Comparison of ENCODE assay signal across 13 cellular contexts in the genomic region with DNA sequence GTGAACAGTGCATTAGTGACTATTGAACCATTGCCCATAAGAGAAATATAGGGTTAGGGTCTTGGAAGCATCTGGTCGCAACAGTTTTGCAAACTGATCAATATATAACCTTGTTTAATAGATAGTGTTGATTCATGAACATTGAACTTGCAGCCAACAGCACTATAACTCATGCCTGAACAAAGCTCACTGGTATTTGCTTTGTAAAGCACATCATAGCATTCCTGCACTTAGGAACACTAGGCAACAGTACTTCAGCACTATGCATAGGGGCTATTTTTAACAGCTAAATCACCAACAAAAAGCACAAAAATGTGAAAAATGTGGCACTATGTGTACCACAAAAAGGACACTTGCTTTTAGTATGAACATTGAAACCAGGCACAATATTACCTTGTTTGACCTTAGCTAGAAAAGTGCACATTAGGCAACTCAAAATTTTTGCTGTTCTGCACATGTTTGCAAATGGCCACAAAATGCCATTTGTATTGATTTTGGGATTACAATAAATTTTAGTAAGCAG.
DNase-seq lines count a peak whose midpoint lies in the region; ATAC-seq and TF ChIP-seq lines count a peak whose summit lies in the region.
"Had no signal": no experiment of that assay in that cellular context is flagged by ENCODE, and none has a peak within 500 bp of the region (broad histone marks: within the 10 kb centered on the region; RNA-seq: fewer than 3 reads in every experiment).

No MANE protein-coding gene starts in this region.

- no peak overlapping the region for H3K4me3 Mint-ChIP-seq in activated naive CD4-positive, alpha-beta T cell treated with anti-CD3 and anti-CD28 coated beads, Interleukin-2, amount 50 U/mL, for 24 hours
- no peak overlapping the region for H3K4me3 Mint-ChIP-seq in activated CD8-positive, alpha-beta T cell treated with anti-CD3 and anti-CD28 coated beads, Interleukin-2, amount 10 ng/mL, durations not matched to agents 7 days and 5 days
- H3K4me3 Mint-ChIP-seq: neural progenitor cell had no signal

- TF ChIP-seq CTCF in fibroblast of villous mesenchyme (IDR thresholded peaks at IDR 0.05; ENCODE audit: insufficient read depth, low read depth, low read length) (no peak), prostate gland (IDR thresholded peaks at IDR 0.05) (no peak)

- H3K9me3 ChIP-seq in skeletal muscle satellite cell (replicated peaks; ENCODE audit: low read length) (no peaks in the 10 kb centered on the region), prostate gland (no peaks in the 10 kb centered on the region)
- H3K9me3 ChIP-seq: colonic mucosa had no signal

- peaks cover 44% of the 10 kb centered on the region for H3K36me3 Mint-ChIP-seq in activated naive CD4-positive, alpha-beta T cell treated with anti-CD3 and anti-CD28 coated beads, Interleukin-2, amount 50 U/mL, for 24 hours
- peaks cover 82% of the 10 kb centered on the region for H3K36me3 Mint-ChIP-seq in activated CD8-positive, alpha-beta T cell treated with anti-CD3 and anti-CD28 coated beads, Interleukin-2, amount 10 ng/mL, durations not matched to agents 7 days and 5 days (ENCODE audit: low read depth)

- H3K27ac ChIP-seq in prostate gland = no peak overlapping the region
- H3K27ac ChIP-seq: colonic mucosa, KMS-11, neural progenitor cell had no signal

- TF ChIP-seq POLR2A in prostate gland (IDR thresholded peaks at IDR 0.05) = no peak

- no peaks in the 10 kb centered on the region for H3K27me3 Mint-ChIP-seq in activated naive CD4-positive, alpha-beta T cell treated with anti-CD3 and anti-CD28 coated beads, Interleukin-2, amount 50 U/mL, for 24 hours
- H3K27me3 Mint-ChIP-seq in activated CD8-positive, alpha-beta T cell treated with anti-CD3 and anti-CD28 coated beads, Interleukin-2, amount 10 ng/mL, durations not matched to agents 7 days and 5 days (ENCODE audit: low read depth) = no peaks in the 10 kb centered on the region

- H3K27ac Mint-ChIP-seq in activated naive CD4-positive, alpha-beta T cell treated with anti-CD3 and anti-CD28 coated beads, Interleukin-2, amount 50 U/mL, for 24 hours = peak overlapping the region; percentile 86
- H3K27ac Mint-ChIP-seq in activated CD8-positive, alpha-beta T cell treated with anti-CD3 and anti-CD28 coated beads, Interleukin-2, amount 10 ng/mL, durations not matched to agents 7 days and 5 days = peak overlapping the region; percentile 54
- H3K27ac Mint-ChIP-seq: neural progenitor cell had no signal

- POLR2A ChIA-PET in activated CD8-positive, alpha-beta T cell treated with anti-CD3 and anti-CD28 coated beads, Interleukin-2, amount 10 ng/mL, durations not matched to agents 7 days and 5 days (lab: Charles Lee) = no interaction called here

- no peak for DNase-seq in activated naive CD4-positive, alpha-beta T cell treated with Interleukin-2 at 50 U/mL for 16 hours
- DNase-seq in activated CD8-positive, alpha-beta T cell treated with anti-CD3 and anti-CD28 coated beads, Interleukin-2, amount 10 ng/mL, durations not matched to agents 7 days and 5 days = no peak
- DNase-seq in fibroblast of villous mesenchyme (ENCODE audit: low read depth) = peak; percentile 23
- no peak for DNase-seq in stimulated activated naive CD4-positive, alpha-beta T cell (lab: John Stamatoyannopoulos, UW)
- DNase-seq in prostate gland (ENCODE audit: low spot score) = no peak
- DNase-seq: ACHN; colonic mucosa; stimulated activated CD4-positive, alpha-beta T cell treated with anti-CD3 and anti-CD28 coated beads, Interleukin-12 subunit alpha, Interleukin-12 subunit beta, amount 100 ng/mL, for 4 hours had no signal

- intact Hi-C loops in prostate gland (cut with DNase I) = no loop called here

- H3K4me3 ChIP-seq in fibroblast of villous mesenchyme (ENCODE audit: low read depth, low read length) = no peak overlapping the region
- H3K4me3 ChIP-seq in skeletal muscle satellite cell (ENCODE audit: low read length) = peak overlapping the region; percentile 35
- no peak overlapping the region for H3K4me3 ChIP-seq in prostate gland
- H3K4me3 ChIP-seq: colonic mucosa, neural progenitor cell had no signal

- H3K9ac ChIP-seq in skeletal muscle satellite cell (ENCODE audit: low read depth, low read length) = peak overlapping the region; percentile 27
- H3K9ac ChIP-seq: KMS-11, neural progenitor cell had no signal

- H3K4me1 ChIP-seq in skeletal muscle satellite cell (ENCODE audit: control insufficient read depth, insufficient read depth, low read length) = peaks cover 18% of the 10 kb centered on the region
- no peaks in the 10 kb centered on the region for H3K4me1 ChIP-seq in prostate gland (replicated peaks)
- H3K4me1 ChIP-seq: colonic mucosa had no signal

- H3K9me3 Mint-ChIP-seq in activated naive CD4-positive, alpha-beta T cell treated with anti-CD3 and anti-CD28 coated beads, Interleukin-2, amount 50 U/mL, for 24 hours = peaks cover 13% of the 10 kb centered on the region
- peaks cover 20% of the 10 kb centered on the region for H3K9me3 Mint-ChIP-seq in activated CD8-positive, alpha-beta T cell treated with anti-CD3 and anti-CD28 coated beads, Interleukin-2, amount 10 ng/mL, durations not matched to agents 7 days and 5 days (ENCODE audit: insufficient read depth)

- H3K4me2 ChIP-seq in skeletal muscle satellite cell (ENCODE audit: low read length) = peak overlapping the region; percentile 33
- H3K4me2 ChIP-seq: KMS-11, neural progenitor cell had no signal

- WGBS in prostate gland = 51% methylated on average over 1 of the region's 1 CpG

- H3K36me3 ChIP-seq in skeletal muscle satellite cell (ENCODE audit: insufficient read depth, low read length) = peaks cover 19% of the 10 kb centered on the region
- peaks cover 0 to 2% of the 10 kb centered on the region in 2 donors for H3K36me3 ChIP-seq in prostate gland
- H3K36me3 ChIP-seq: colonic mucosa had no signal

- H3K27me3 ChIP-seq in skeletal muscle satellite cell (ENCODE audit: control insufficient read depth, insufficient read depth, low read length) (no peaks in the 10 kb centered on the region), prostate gland (replicated peaks; ENCODE audit: insufficient read depth) (no peaks in the 10 kb centered on the region)
- H3K27me3 ChIP-seq: colonic mucosa, neural progenitor cell had no signal

- CTCF ChIA-PET in activated CD8-positive, alpha-beta T cell treated with anti-CD3 and anti-CD28 coated beads, Interleukin-2, amount 10 ng/mL, durations not matched to agents 7 days and 5 days (lab: Charles Lee) = interaction anchor here (0.7 to 2.0 kb wide), 4 partner anchors 14 to 89 kb away, joined by 3 to 8 read pairs (median 4); no protein-coding TSS in a partner anchor

- peaks cover 49% of the 10 kb centered on the region for H3K4me1 Mint-ChIP-seq in activated naive CD4-positive, alpha-beta T cell treated with anti-CD3 and anti-CD28 coated beads, Interleukin-2, amount 50 U/mL, for 24 hours
- H3K4me1 Mint-ChIP-seq in activated CD8-positive, alpha-beta T cell treated with anti-CD3 and anti-CD28 coated beads, Interleukin-2, amount 10 ng/mL, durations not matched to agents 7 days and 5 days (ENCODE audit: low read depth) = peaks cover 29% of the 10 kb centered on the region

- ATAC-seq in activated CD8-positive, alpha-beta T cell treated with anti-CD3 and anti-CD28 coated beads, Interleukin-2, amount 10 ng/mL, durations not matched to agents 7 days and 5 days = no peak
- no peak for ATAC-seq in HG02798 (IDR thresholded peaks at IDR 0.05; ENCODE audit: poor library complexity, unreplicated experiment)
